15 cellular contexts compared by ENCODE assay signal in genomic region chr10:3323865-3324498, GRCh38.
DNase-seq lines count a peak whose midpoint lies in the region; ATAC-seq and TF ChIP-seq lines count a peak whose summit lies in the region.
"Had no signal": no experiment of that assay in that cellular context is flagged by ENCODE, and none has a peak within 500 bp of the region (broad histone marks: within the 10 kb centered on the region; RNA-seq: fewer than 3 reads in every experiment).

No MANE protein-coding gene starts in this region.

- no peak for TF ChIP-seq CTCF in RWPE2 (IDR thresholded peaks at IDR 0.05; ENCODE audit: poor library complexity, severe bottlenecking)

- H3K4me1 ChIP-seq in RWPE2 (ENCODE audit: insufficient read depth, poor library complexity, severe bottlenecking), result peaks cover 13% of the 10 kb centered on the region

- H3K9me3 Mint-ChIP-seq in activated T-cell treated with anti-CD3 and anti-CD28 coated beads, Interleukin-2, amount 50 U/mL, for 24 hours, result no peaks in the 10 kb centered on the region
- H3K9me3 Mint-ChIP-seq: CD8-positive, alpha-beta T cell; T-helper 2 cell treated with Interferon-gamma antibody and Interleukin-4, amounts not matched to agents 5 μg/mL and 100 μg/mL, for 36 hours had no signal

- H3K4me3 ChIP-seq in RWPE2 (ENCODE audit: severe bottlenecking), result no peak overlapping the region

- peaks cover 14% of the 10 kb centered on the region for H3K27me3 Mint-ChIP-seq in activated T-cell treated with anti-CD3 and anti-CD28 coated beads, Interleukin-2, amount 50 U/mL, for 24 hours

- H3K36me3 ChIP-seq in RWPE2 (ENCODE audit: low read depth), result no peaks in the 10 kb centered on the region

- ATAC-seq in RWPE2 (ENCODE audit: low read depth), result peak; percentile 91
- ATAC-seq: CD8-positive, alpha-beta T cell had no signal

- H3K9me3 ChIP-seq in RWPE2 (ENCODE audit: severe bottlenecking), result no peaks in the 10 kb centered on the region

- H3K27ac Mint-ChIP-seq in activated T-cell treated with anti-CD3 and anti-CD28 coated beads, Interleukin-2, amount 50 U/mL, for 24 hours, result no peak overlapping the region
- H3K27ac Mint-ChIP-seq: CD8-positive, alpha-beta T cell; T-helper 2 cell treated with Interferon-gamma antibody and Interleukin-4, amounts not matched to agents 5 μg/mL and 100 μg/mL, for 36 hours had no signal

- H3K36me3 Mint-ChIP-seq in activated T-cell treated with anti-CD3 and anti-CD28 coated beads, Interleukin-2, amount 50 U/mL, for 24 hours (ENCODE audit: low read depth), result no peaks in the 10 kb centered on the region
- H3K36me3 Mint-ChIP-seq: CD8-positive, alpha-beta T cell had no signal

- H3K27me3 ChIP-seq in RWPE2 (ENCODE audit: insufficient read depth, poor library complexity, severe bottlenecking), result no peaks in the 10 kb centered on the region

- H3K4me3 Mint-ChIP-seq in activated T-cell treated with anti-CD3 and anti-CD28 coated beads, Interleukin-2, amount 50 U/mL, for 24 hours, result no peak overlapping the region
- H3K4me3 Mint-ChIP-seq: T-helper 2 cell treated with Interferon-gamma antibody and Interleukin-4, amounts not matched to agents 5 μg/mL and 100 μg/mL, for 36 hours had no signal

- H3K27ac ChIP-seq in RWPE2 (ENCODE audit: poor library complexity, severe bottlenecking) (peak overlapping the region; percentile 65), epithelial cell of prostate (no peak overlapping the region)

- DNase-seq in EL, result peak; percentile 90
- DNase-seq in RWPE2 (ENCODE audit: low spot score), result no peak
- DNase-seq in epithelial cell of prostate (ENCODE audit: low read depth, low spot score), result peak; percentile 22
- DNase-seq in pons (ENCODE audit: low spot score), result peak; percentile 33
- no peak for DNase-seq in activated CD4-positive, alpha-beta T cell treated with anti-CD3 and anti-CD28 coated beads, Interleukin-2, amount 50 U/mL, for 1 hour
- no peak for DNase-seq in activated T-cell treated with anti-CD3 and anti-CD28 coated beads, Interleukin-2, amount 50 U/mL, for 24 hours
- no peak for DNase-seq in activated naive CD4-positive, alpha-beta T cell (lab: John Stamatoyannopoulos, UW)
- DNase-seq in activated effector memory CD4-positive, alpha-beta T cell treated with Interleukin-2 at 50 U/mL for 16 hours, result no peak
- DNase-seq: activated CD4-positive, alpha-beta T cell treated with anti-CD3 and anti-CD28 coated beads, Interleukin-2, amount 50 U/mL, for 48 hours; activated effector memory CD4-positive, alpha-beta T cell treated with anti-CD3 and anti-CD28 coated beads, Interleukin-2, amount 50 U/mL, for 16 hours; CD8-positive, alpha-beta T cell; cerebellar nuclear complex; KG1; NCI-H2081 had no signal

- H3K4me1 Mint-ChIP-seq in activated T-cell treated with anti-CD3 and anti-CD28 coated beads, Interleukin-2, amount 50 U/mL, for 24 hours (ENCODE audit: low read depth), result peaks cover 2% of the 10 kb centered on the region

Comparison
In these comparisons a context has a peak if more than half of its experiments do, and no peak if none do; other contexts are left out.
1. DNase-seq: peak in EL (single experiment), epithelial cell of prostate (single experiment) and pons (single experiment); none in RWPE2 (single experiment), activated CD4-positive, alpha-beta T cell treated with anti-CD3 and anti-CD28 coated beads, Interleukin-2, amount 50 U/mL, for 1 hour (single experiment), activated T-cell treated with anti-CD3 and anti-CD28 coated beads, Interleukin-2, amount 50 U/mL, for 24 hours (single experiment), activated naive CD4-positive, alpha-beta T cell (0 of 4) and activated effector memory CD4-positive, alpha-beta T cell treated with Interleukin-2 at 50 U/mL for 16 hours (single experiment).